Comparison of ENCODE assay signal across 1 cellular context in the genomic region with DNA sequence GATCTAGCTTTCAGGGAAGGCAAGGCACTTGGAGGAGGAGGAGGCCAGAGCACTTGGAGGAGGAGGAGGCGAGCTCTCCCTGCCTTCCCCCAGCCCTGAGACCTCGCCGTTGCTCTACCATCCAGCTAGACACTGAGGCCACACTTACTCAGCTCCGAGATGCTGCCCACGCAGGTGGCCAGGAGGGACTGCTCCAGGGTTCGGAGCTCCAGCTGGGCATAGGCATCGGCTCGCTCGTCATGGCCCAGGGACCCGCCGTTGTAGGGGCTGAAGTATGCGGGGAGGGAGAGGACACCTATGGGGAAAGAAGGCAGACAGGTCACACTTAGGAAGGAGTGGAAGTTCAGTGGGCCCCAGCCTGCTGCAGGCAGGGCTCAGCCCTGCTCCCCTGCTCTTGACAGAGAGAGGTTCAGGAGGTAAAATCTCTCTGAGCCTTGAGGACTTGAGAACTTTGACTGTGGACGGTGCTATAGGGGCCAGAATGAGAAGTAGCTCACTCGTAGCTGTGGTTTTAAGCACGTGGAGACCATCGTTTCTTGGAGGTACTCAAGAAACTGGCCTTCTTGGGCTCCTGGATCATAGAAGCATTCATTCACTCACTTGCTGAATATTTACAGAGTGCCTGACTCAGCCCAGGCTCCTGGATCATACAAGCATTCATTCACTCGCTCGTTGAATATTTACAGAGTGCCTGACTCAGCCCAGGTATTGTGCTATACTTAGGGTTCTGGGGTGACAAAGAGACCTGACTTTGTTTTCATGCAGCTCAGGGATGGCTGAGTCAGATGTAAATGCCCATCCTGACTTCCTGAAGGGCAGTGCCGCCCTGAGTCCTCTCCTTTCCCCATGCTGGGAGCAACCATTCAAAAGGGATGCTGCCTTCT.
TF ChIP-seq lines count a peak whose summit lies in the region.

No MANE protein-coding gene starts in this region.

TF ChIP-seq in HepG2, 621 proteins besides CTCF, POLR2A, EP300 and RAD21 (continued from another document and continues in another):
- TF ChIP-seq CENPT (CRISPR knock-in tag; IDR thresholded peaks at IDR 0.05; ENCODE audit: low read depth) (no peak), RELA (CRISPR knock-in tag; IDR thresholded peaks at IDR 0.05) (no peak), HMG20B (CRISPR knock-in tag; conservative IDR thresholded peaks at IDR 0.05) (no peak), SOX6 (IDR thresholded peaks at IDR 0.05) (no peak), SOX6 (CRISPR knock-in tag; IDR thresholded peaks at IDR 0.05) (peak; percentile 76), JDP2 (CRISPR knock-in tag; IDR thresholded peaks at IDR 0.05; ENCODE audit: borderline replicate concordance) (no peak), TEAD2 (CRISPR knock-in tag; IDR thresholded peaks at IDR 0.05) (no peak), TFAP4 (IDR thresholded peaks at IDR 0.05; ENCODE audit: borderline replicate concordance, low read depth) (no peak), ZNF737 (CRISPR knock-in tag; IDR thresholded peaks at IDR 0.05; ENCODE audit: borderline replicate concordance) (no peak), MIXL1 (CRISPR knock-in tag; IDR thresholded peaks at IDR 0.05) (no peak), CEBPB (IDR thresholded peaks at IDR 0.05; ENCODE audit: borderline replicate concordance, low read depth, low read length) (no peak), REL (CRISPR knock-in tag; conservative IDR thresholded peaks at IDR 0.05) (no peak), ZNF234 (CRISPR knock-in tag; conservative IDR thresholded peaks at IDR 0.05) (no peak), WIZ (CRISPR knock-in tag; IDR thresholded peaks at IDR 0.05) (no peak), PRPF4 (IDR thresholded peaks at IDR 0.05; ENCODE audit: low read depth, low read length, poor library complexity, severe bottlenecking) (no peak), ZNF768 (CRISPR knock-in tag; IDR thresholded peaks at IDR 0.05) (no peak), ZNF263 (CRISPR knock-in tag; IDR thresholded peaks at IDR 0.05) (no peak), ZNF256 (CRISPR knock-in tag; conservative IDR thresholded peaks at IDR 0.05) (no peak), ZNF703 (CRISPR knock-in tag; IDR thresholded peaks at IDR 0.05; ENCODE audit: borderline replicate concordance) (no peak), RORA (CRISPR knock-in tag; IDR thresholded peaks at IDR 0.05) (no peak), SOX13 (IDR thresholded peaks at IDR 0.05) (no peak), SOX13 (CRISPR knock-in tag; conservative IDR thresholded peaks at IDR 0.05 in 1 of 2, IDR thresholded peaks at IDR 0.05 in 1 of 2) (peak in 1 of 2 experiments; percentile 85; a peak in 2 of 4 replicates), ZNF430 (CRISPR knock-in tag; IDR thresholded peaks at IDR 0.05) (no peak), ATF7 (IDR thresholded peaks at IDR 0.05) (no peak), ATF7 (CRISPR knock-in tag; IDR thresholded peaks at IDR 0.05) (no peak), TBX2 (CRISPR knock-in tag; IDR thresholded peaks at IDR 0.05; ENCODE audit: borderline replicate concordance) (peak; percentile 27; the same call in 1 of the 2 replicates), RBM39 (IDR thresholded peaks at IDR 0.05; ENCODE audit: low read depth, low read length, poor library complexity, severe bottlenecking) (no peak), ZNF766 (CRISPR knock-in tag; IDR thresholded peaks at IDR 0.05; ENCODE audit: borderline replicate concordance) (no peak), HOXA5 (CRISPR knock-in tag; IDR thresholded peaks at IDR 0.05) (no peak), ZFY (CRISPR knock-in tag; IDR thresholded peaks at IDR 0.05) (no peak), TFDP2 (CRISPR knock-in tag; IDR thresholded peaks at IDR 0.05) (no peak), GLI4 (CRISPR knock-in tag; IDR thresholded peaks at IDR 0.05; ENCODE audit: borderline replicate concordance) (no peak), MZF1 (CRISPR knock-in tag; IDR thresholded peaks at IDR 0.05; ENCODE audit: borderline replicate concordance) (no peak), BHLHE40 (IDR thresholded peaks at IDR 0.05; ENCODE audit: low read length) (no peak), ZNF24 (IDR thresholded peaks at IDR 0.05) (peak; percentile 94), ZNF441 (CRISPR knock-in tag; IDR thresholded peaks at IDR 0.05; ENCODE audit: borderline replicate concordance) (no peak), RXRA (CRISPR knock-in tag; IDR thresholded peaks at IDR 0.05) (no peak), HCFC1 (IDR thresholded peaks at IDR 0.05; ENCODE audit: low read depth, low read length) (no peak), ZNF180 (CRISPR knock-in tag; IDR thresholded peaks at IDR 0.05; ENCODE audit: borderline replicate concordance, low read depth) (no peak), PRMT3 (CRISPR knock-in tag; IDR thresholded peaks at IDR 0.05; ENCODE audit: borderline replicate concordance, low read depth) (no peak), KLF13 (CRISPR knock-in tag; IDR thresholded peaks at IDR 0.05) (no peak), ZNF232 (CRISPR knock-in tag; IDR thresholded peaks at IDR 0.05; ENCODE audit: borderline replicate concordance) (no peak), PAWR (CRISPR knock-in tag; IDR thresholded peaks at IDR 0.05; ENCODE audit: borderline replicate concordance) (no peak), ZNF143 (CRISPR knock-in tag; IDR thresholded peaks at IDR 0.05) (no peak), ZNF619 (CRISPR knock-in tag; IDR thresholded peaks at IDR 0.05) (no peak), ZNF354B (CRISPR knock-in tag; IDR thresholded peaks at IDR 0.05) (no peak), HOXA3 (CRISPR knock-in tag; IDR thresholded peaks at IDR 0.05) (no peak), REXO4 (CRISPR knock-in tag; IDR thresholded peaks at IDR 0.05; ENCODE audit: borderline replicate concordance) (no peak), CHCHD3 (CRISPR knock-in tag; IDR thresholded peaks at IDR 0.05) (no peak), NBN (conservative IDR thresholded peaks at IDR 0.05) (no peak), ZSCAN21 (CRISPR knock-in tag; IDR thresholded peaks at IDR 0.05; ENCODE audit: borderline replicate concordance) (peak; percentile 74), ZBTB39 (CRISPR knock-in tag; IDR thresholded peaks at IDR 0.05) (no peak), ATAD3A (CRISPR knock-in tag; IDR thresholded peaks at IDR 0.05) (no peak), TCF12 (IDR thresholded peaks at IDR 0.05) (no peak), TCF12 (CRISPR knock-in tag; IDR thresholded peaks at IDR 0.05) (no peak), NRL (CRISPR knock-in tag; IDR thresholded peaks at IDR 0.05; ENCODE audit: borderline replicate concordance) (no peak), ZNF709 (CRISPR knock-in tag; IDR thresholded peaks at IDR 0.05) (no peak), SAFB2 (CRISPR knock-in tag; IDR thresholded peaks at IDR 0.05; ENCODE audit: borderline replicate concordance, low read depth) (no peak)
- TF ChIP-seq, protein P1, sequence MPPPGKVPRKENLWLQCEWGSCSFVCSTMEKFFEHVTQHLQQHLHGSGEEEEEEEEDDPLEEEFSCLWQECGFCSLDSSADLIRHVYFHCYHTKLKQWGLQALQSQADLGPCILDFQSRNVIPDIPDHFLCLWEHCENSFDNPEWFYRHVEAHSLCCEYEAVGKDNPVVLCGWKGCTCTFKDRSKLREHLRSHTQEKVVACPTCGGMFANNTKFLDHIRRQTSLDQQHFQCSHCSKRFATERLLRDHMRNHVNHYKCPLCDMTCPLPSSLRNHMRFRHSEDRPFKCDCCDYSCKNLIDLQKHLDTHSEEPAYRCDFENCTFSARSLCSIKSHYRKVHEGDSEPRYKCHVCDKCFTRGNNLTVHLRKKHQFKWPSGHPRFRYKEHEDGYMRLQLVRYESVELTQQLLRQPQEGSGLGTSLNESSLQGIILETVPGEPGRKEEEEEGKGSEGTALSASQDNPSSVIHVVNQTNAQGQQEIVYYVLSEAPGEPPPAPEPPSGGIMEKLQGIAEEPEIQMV (CRISPR knock-in tag; IDR thresholded peaks at IDR 0.05; ENCODE audit: low read depth) = no peak
- TF ChIP-seq, protein P2, sequence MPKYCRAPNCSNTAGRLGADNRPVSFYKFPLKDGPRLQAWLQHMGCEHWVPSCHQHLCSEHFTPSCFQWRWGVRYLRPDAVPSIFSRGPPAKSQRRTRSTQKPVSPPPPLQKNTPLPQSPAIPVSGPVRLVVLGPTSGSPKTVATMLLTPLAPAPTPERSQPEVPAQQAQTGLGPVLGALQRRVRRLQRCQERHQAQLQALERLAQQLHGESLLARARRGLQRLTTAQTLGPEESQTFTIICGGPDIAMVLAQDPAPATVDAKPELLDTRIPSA (CRISPR knock-in tag; IDR thresholded peaks at IDR 0.05; ENCODE audit: borderline replicate concordance) = no peak
- TF ChIP-seq, protein P3, sequence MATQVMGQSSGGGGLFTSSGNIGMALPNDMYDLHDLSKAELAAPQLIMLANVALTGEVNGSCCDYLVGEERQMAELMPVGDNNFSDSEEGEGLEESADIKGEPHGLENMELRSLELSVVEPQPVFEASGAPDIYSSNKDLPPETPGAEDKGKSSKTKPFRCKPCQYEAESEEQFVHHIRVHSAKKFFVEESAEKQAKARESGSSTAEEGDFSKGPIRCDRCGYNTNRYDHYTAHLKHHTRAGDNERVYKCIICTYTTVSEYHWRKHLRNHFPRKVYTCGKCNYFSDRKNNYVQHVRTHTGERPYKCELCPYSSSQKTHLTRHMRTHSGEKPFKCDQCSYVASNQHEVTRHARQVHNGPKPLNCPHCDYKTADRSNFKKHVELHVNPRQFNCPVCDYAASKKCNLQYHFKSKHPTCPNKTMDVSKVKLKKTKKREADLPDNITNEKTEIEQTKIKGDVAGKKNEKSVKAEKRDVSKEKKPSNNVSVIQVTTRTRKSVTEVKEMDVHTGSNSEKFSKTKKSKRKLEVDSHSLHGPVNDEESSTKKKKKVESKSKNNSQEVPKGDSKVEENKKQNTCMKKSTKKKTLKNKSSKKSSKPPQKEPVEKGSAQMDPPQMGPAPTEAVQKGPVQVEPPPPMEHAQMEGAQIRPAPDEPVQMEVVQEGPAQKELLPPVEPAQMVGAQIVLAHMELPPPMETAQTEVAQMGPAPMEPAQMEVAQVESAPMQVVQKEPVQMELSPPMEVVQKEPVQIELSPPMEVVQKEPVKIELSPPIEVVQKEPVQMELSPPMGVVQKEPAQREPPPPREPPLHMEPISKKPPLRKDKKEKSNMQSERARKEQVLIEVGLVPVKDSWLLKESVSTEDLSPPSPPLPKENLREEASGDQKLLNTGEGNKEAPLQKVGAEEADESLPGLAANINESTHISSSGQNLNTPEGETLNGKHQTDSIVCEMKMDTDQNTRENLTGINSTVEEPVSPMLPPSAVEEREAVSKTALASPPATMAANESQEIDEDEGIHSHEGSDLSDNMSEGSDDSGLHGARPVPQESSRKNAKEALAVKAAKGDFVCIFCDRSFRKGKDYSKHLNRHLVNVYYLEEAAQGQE (IDR thresholded peaks at IDR 0.05; ENCODE audit: borderline replicate concordance in 1 of 2, low read depth in 1 of 2, low read length in 2 of 2) = no peak
- TF ChIP-seq, protein P4, sequence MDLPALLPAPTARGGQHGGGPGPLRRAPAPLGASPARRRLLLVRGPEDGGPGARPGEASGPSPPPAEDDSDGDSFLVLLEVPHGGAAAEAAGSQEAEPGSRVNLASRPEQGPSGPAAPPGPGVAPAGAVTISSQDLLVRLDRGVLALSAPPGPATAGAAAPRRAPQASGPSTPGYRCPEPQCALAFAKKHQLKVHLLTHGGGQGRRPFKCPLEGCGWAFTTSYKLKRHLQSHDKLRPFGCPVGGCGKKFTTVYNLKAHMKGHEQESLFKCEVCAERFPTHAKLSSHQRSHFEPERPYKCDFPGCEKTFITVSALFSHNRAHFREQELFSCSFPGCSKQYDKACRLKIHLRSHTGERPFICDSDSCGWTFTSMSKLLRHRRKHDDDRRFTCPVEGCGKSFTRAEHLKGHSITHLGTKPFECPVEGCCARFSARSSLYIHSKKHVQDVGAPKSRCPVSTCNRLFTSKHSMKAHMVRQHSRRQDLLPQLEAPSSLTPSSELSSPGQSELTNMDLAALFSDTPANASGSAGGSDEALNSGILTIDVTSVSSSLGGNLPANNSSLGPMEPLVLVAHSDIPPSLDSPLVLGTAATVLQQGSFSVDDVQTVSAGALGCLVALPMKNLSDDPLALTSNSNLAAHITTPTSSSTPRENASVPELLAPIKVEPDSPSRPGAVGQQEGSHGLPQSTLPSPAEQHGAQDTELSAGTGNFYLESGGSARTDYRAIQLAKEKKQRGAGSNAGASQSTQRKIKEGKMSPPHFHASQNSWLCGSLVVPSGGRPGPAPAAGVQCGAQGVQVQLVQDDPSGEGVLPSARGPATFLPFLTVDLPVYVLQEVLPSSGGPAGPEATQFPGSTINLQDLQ (CRISPR knock-in tag; IDR thresholded peaks at IDR 0.05) = no peak
- TF ChIP-seq, protein P5, sequence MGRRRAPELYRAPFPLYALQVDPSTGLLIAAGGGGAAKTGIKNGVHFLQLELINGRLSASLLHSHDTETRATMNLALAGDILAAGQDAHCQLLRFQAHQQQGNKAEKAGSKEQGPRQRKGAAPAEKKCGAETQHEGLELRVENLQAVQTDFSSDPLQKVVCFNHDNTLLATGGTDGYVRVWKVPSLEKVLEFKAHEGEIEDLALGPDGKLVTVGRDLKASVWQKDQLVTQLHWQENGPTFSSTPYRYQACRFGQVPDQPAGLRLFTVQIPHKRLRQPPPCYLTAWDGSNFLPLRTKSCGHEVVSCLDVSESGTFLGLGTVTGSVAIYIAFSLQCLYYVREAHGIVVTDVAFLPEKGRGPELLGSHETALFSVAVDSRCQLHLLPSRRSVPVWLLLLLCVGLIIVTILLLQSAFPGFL (CRISPR knock-in tag; IDR thresholded peaks at IDR 0.05) = no peak
